Comparison of ENCODE assay signal across 1 cellular context in genomic region chr14:77782202-77782601, GRCh38.
TF ChIP-seq lines count a peak whose summit lies in the region.

No MANE protein-coding gene starts in this region.

TF ChIP-seq in HepG2, 621 proteins besides CTCF, POLR2A, EP300 and RAD21:
- TF ChIP-seq ZKSCAN8 (CRISPR knock-in tag; IDR thresholded peaks at IDR 0.05; ENCODE audit: borderline replicate concordance) (no peak), ATM (IDR thresholded peaks at IDR 0.05; ENCODE audit: borderline replicate concordance) (no peak), ZNF761 (CRISPR knock-in tag; conservative IDR thresholded peaks at IDR 0.05) (no peak), NCOR1 (IDR thresholded peaks at IDR 0.05; ENCODE audit: borderline replicate concordance, low read length) (no peak), ZNF574 (CRISPR knock-in tag; IDR thresholded peaks at IDR 0.05) (no peak), REST (IDR thresholded peaks at IDR 0.05; ENCODE audit: borderline replicate concordance in 1 of 2, low read depth in 1 of 2, low read length in 2 of 2) (no peak), HOXA9 (CRISPR knock-in tag; IDR thresholded peaks at IDR 0.05; ENCODE audit: borderline replicate concordance) (no peak), IRF1 (CRISPR knock-in tag; IDR thresholded peaks at IDR 0.05; ENCODE audit: low read depth) (no peak), RNF2 (conservative IDR thresholded peaks at IDR 0.05; ENCODE audit: low read depth) (no peak), POLR2AphosphoS5 (IDR thresholded peaks at IDR 0.05; ENCODE audit: low read depth, low read length) (no peak), MTA3 (CRISPR knock-in tag; IDR thresholded peaks at IDR 0.05) (no peak), ZNF296 (CRISPR knock-in tag; conservative IDR thresholded peaks at IDR 0.05) (no peak), PHF5A (CRISPR knock-in tag; IDR thresholded peaks at IDR 0.05; ENCODE audit: low read depth, unreplicated experiment) (no peak), RFXANK (CRISPR knock-in tag; IDR thresholded peaks at IDR 0.05) (no peak), ESRRA (CRISPR knock-in tag; IDR thresholded peaks at IDR 0.05; ENCODE audit: low read depth) (no peak), PHF20 (CRISPR knock-in tag; IDR thresholded peaks at IDR 0.05) (no peak), CEBPB (IDR thresholded peaks at IDR 0.05; ENCODE audit: borderline replicate concordance, low read depth, low read length) (no peak)
